8 cellular contexts compared by ENCODE assay signal in genomic region chr4:83456184-83456501, GRCh38. TPM values are rescaled to one million over a fixed set of nuclear protein-coding genes. Genes with fewer than 3 reads are reported as not detected.
DNase-seq lines count a peak whose midpoint lies in the region; ATAC-seq and TF ChIP-seq lines count a peak whose summit lies in the region.

No MANE protein-coding gene starts in this region.

- H3K27ac ChIP-seq in DND-41 (ENCODE audit: low read length) (peak overlapping the region; percentile 92), SJSA1 (peak overlapping the region; percentile 91), esophagus muscularis mucosa (replicated peaks in 1 of 4) (peak overlapping the region; percentile 93 to 97 (median 96)), parathyroid adenoma (peak overlapping the region; percentile 95)

- 0% methylated on average over 7 of the region's 7 CpGs for WGBS in esophagus muscularis mucosa

- peak overlapping the region; percentile 83 for H3K9ac ChIP-seq in DND-41 (ENCODE audit: low read depth, low read length)
- peak overlapping the region; percentile 78 for H3K9ac ChIP-seq in parathyroid adenoma

- H2AFZ ChIP-seq in DND-41 (ENCODE audit: low read depth, low read length) (peak overlapping the region; percentile 89), parathyroid adenoma (peak overlapping the region; percentile 89)

- H4K20me1 ChIP-seq in DND-41 (ENCODE audit: insufficient read depth, low read length): no peaks in the 10 kb centered on the region

- H3K4me2 ChIP-seq in DND-41 (ENCODE audit: insufficient read depth, low read length): peak overlapping the region; percentile 72
- H3K4me2 ChIP-seq in parathyroid adenoma (ENCODE audit: low read length): peak overlapping the region; percentile 90

- H3K4me1 ChIP-seq in DND-41 (ENCODE audit: insufficient read depth, low read length) (peaks cover 36% of the 10 kb centered on the region), SJSA1 (replicated peaks) (peaks cover 11% of the 10 kb centered on the region; the same call in 1 of the 2 replicates), esophagus muscularis mucosa (peaks cover 24 to 31% (median 29%) of the 10 kb centered on the region in 4 donors), parathyroid adenoma (no peaks in the 10 kb centered on the region)

- TF ChIP-seq EP300 in esophagus muscularis mucosa (IDR thresholded peaks at IDR 0.05): no peak

- H3K79me2 ChIP-seq in DND-41 (ENCODE audit: insufficient read depth, low read length) (peaks cover 62% of the 10 kb centered on the region), parathyroid adenoma (peaks cover 3% of the 10 kb centered on the region)

- no peak for ATAC-seq in DND-41 (ENCODE audit: insufficient read depth, low read depth)

- intact Hi-C loops in esophagus muscularis mucosa (cut with DNase I): loop anchor here (10.0 kb wide), 1 partner anchor 171 kb away; the partner anchor contains the start of gene COQ2

- no peak for TF ChIP-seq POLR2A in esophagus muscularis mucosa (IDR thresholded peaks at IDR 0.05; ENCODE audit: low read depth)

- peak overlapping the region; percentile 66 to 71 for H3K4me3 ChIP-seq in DND-41 (ENCODE audit: low read depth in 1 of 2, low read length in 2 of 2)
- peak overlapping the region; percentile 76 for H3K4me3 ChIP-seq in SJSA1
- H3K4me3 ChIP-seq in esophagus muscularis mucosa: peak overlapping the region; percentile 64 to 84 (median 82)
- H3K4me3 ChIP-seq in parathyroid adenoma (ENCODE audit: low read depth, low read length): peak overlapping the region; percentile 97

- H3K27me3 ChIP-seq in DND-41 (ENCODE audit: insufficient read depth, low read length, poor library complexity) (no peaks in the 10 kb centered on the region), SJSA1 (replicated peaks) (no peaks in the 10 kb centered on the region), esophagus muscularis mucosa (no peaks in the 10 kb centered on the region), parathyroid adenoma (ENCODE audit: control insufficient read depth, insufficient read depth, low read length) (no peaks in the 10 kb centered on the region)

- H3K9me3 ChIP-seq in DND-41 (ENCODE audit: insufficient read depth, low read length, severe bottlenecking): no peaks in the 10 kb centered on the region
- H3K9me3 ChIP-seq in SJSA1 (replicated peaks): no peaks in the 10 kb centered on the region
- H3K9me3 ChIP-seq in esophagus muscularis mucosa: no peaks in the 10 kb centered on the region
- H3K9me3 ChIP-seq in parathyroid adenoma (ENCODE audit: control insufficient read depth, low read length): no peaks in the 10 kb centered on the region

- TF ChIP-seq CTCF in DND-41 (IDR thresholded peaks at IDR 0.05; ENCODE audit: borderline replicate concordance, extremely low read depth, low read length, poor library complexity, severe bottlenecking): no peak
- TF ChIP-seq CTCF in esophagus muscularis mucosa (IDR thresholded peaks at IDR 0.05): no peak
- TF ChIP-seq CTCF in parathyroid adenoma (IDR thresholded peaks at IDR 0.05): no peak

- DNase-seq in DND-41 (no peak), SJSA1 (ENCODE audit: low read depth in 1 of 2, low spot score in 2 of 2) (no peak), esophagus muscularis mucosa (ENCODE audit: extremely low spot score) (no peak), anterior cingulate cortex (lab: John Stamatoyannopoulos, UW) (no peak), SHP77 (lab: John Stamatoyannopoulos, UW) (no peak)
- no peak for DNase-seq in stimulated activated CD4-positive, alpha-beta T cell treated with anti-CD3 and anti-CD28 coated beads, Interleukin-15, amount 100 ng/mL, for 24 hours
- no peak for DNase-seq in activated CD8-positive, alpha-beta memory T cell treated with anti-CD3 and anti-CD28 coated beads, Interleukin-2, amount 50 U/mL, for 4 hours

- H3K36me3 ChIP-seq in DND-41 (ENCODE audit: insufficient read depth, low read length) (peaks cover 58% of the 10 kb centered on the region), SJSA1 (peaks cover 63% of the 10 kb centered on the region), esophagus muscularis mucosa (peaks cover 18 to 61% (median 41%) of the 10 kb centered on the region in 4 donors), parathyroid adenoma (ENCODE audit: control insufficient read depth, insufficient read depth, low read length) (no peaks in the 10 kb centered on the region)

RNA-seq across cellular contexts. Expression of gene MRPS18C, which starts 0.3 kb away (rescaled TPM):
- total RNA-seq in SJSA1 (2014; rRNA removed; shearing (Covaris generic)): 19.0 and 55.2 TPM in 2 replicates
- total RNA-seq in esophagus muscularis mucosa: 10 to 100 TPM; 15.7 to 30.3 (median 22.3) TPM

RNA-seq across cellular contexts. Expression of gene HELQ, which starts 0.5 kb away (rescaled TPM):
- total RNA-seq in SJSA1 (2014; rRNA removed; shearing (Covaris generic)): 16.9 and 17.0 TPM in 2 replicates
- total RNA-seq in esophagus muscularis mucosa: 10 to 100 TPM in 3 of 4 donors, 1 to 10 TPM in 1; 7.8 to 15.9 (median 12.3) TPM

RNA-seq across cellular contexts. Expression of gene ABRAXAS1, which starts 28.8 kb away (rescaled TPM):
- 6.4 and 7.8 TPM in 2 replicates for total RNA-seq in SJSA1 (2014; rRNA removed; shearing (Covaris generic))
- 10 to 100 TPM in 3 of 4 donors, 1 to 10 TPM in 1; 9.3 to 13.5 (median 10.8) TPM for total RNA-seq in esophagus muscularis mucosa
